ENCODE assay signal across 1 cellular context in genomic region chr1:23800396-23801337, GRCh38.
A peak's percentile ranks its signal among the peaks of the same experiment; 100 is the strongest.
TF ChIP-seq lines count a peak whose summit lies in the region.

Gene GALE, minus strand, starts transcription at chr1:23800754. Its CDS starts 1,747 bp downstream, at chr1:23799007.

TF ChIP-seq in K562, 482 proteins besides CTCF, POLR2A, EP300 and RAD21 (continued from another document):
- TF ChIP-seq ZNF655 (CRISPR knock-in tag; IDR thresholded peaks at IDR 0.05) (no peak), NR3C1 (CRISPR knock-in tag; IDR thresholded peaks at IDR 0.05) (0 out of 2 replicates have a peak, but pooled peaks have one; percentile 46), GATAD2A (IDR thresholded peaks at IDR 0.05) (0 out of 2 replicates have a peak, but pooled peaks have one; percentile 48), KDM5B (IDR thresholded peaks at IDR 0.05; ENCODE audit: insufficient replicate concordance, low read depth, low read length) (peak; percentile 77), C11orf30 (IDR thresholded peaks at IDR 0.05; ENCODE audit: low read depth) (peak; percentile 46)
TF ChIP-seq in K562: peak in this region for 124.
